8 cellular contexts compared by ENCODE assay signal in the genomic region with DNA sequence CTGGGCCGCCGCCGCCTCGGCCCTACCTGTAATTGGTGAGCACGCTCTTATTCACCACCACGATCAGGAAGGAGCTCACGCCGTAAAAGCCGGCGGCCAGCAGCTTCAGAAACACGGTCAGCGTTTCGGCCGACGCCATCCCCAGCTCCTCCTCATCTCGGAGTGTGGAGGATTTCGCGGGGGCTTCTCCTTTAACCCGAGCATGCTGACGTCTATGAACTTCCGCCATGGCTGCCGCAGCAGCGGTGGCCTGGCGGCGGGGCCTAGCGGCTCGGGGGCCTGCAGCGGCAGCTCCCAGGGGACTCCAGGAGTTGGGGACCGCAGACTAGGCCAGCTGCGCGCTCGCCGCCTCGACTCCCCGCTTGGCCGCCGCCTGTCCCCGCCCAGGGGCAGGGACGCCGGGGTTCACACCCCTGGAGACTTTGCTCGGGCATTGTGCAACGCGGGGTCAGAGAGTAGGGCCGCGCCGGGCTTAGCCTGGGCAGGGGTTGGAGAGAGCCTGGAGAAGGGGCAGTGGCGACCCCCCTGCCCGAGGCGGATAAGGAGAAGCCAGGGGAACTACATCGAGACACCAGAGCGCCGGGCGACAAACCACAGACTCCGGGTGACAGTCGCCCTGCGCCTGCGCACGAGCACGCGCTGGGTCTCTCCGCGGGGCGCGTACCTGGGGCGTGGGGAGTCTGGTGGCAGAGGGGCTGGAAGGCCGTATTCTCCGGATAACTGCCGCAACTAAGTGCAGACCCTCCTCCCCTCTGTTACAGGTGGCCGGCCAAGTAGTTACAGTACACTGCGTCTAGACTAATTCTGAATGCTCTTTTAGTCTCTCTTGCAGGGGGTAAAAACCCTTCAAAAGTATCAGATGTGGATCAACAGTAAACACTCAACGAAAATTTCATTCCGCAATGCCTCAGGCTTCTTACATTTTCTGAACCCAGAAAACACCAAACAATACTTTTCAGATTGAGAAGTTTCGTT. TPM values are rescaled to one million over a fixed set of nuclear protein-coding genes. Genes with fewer than 3 reads are reported as not detected.
DNase-seq lines count a peak whose midpoint lies in the region; ATAC-seq and FAIRE-seq lines count a peak whose summit lies in the region.

TSS of gene SLC35D1 (minus strand) at position 364 of the 975 bp plus-strand sequence. CDS start at position 229, 135 bp downstream.

- peak within 1 kb of the TSS; percentile 67 for H3K4me3 ChIP-seq in Jurkat, Clone E6-1 (ENCODE audit: low read length)

- H3K27ac Mint-ChIP-seq in naive thymus-derived CD8-positive, alpha-beta T cell, result peak within 1 kb of the TSS; percentile 88 to 98 (median 97)

- ATAC-seq in GM21717 (IDR thresholded peaks at IDR 0.05; ENCODE audit: unreplicated experiment), result peak; percentile 84
- peak; percentile 83 to 84 for ATAC-seq in naive thymus-derived CD8-positive, alpha-beta T cell

- FAIRE-seq in RCC 7860 (lab: Jason Lieb, UNC), result no peak

- peak within 1 kb of the TSS; percentile 81 to 97 (median 94) for H3K4me3 Mint-ChIP-seq in naive thymus-derived CD8-positive, alpha-beta T cell

- POLR2A ChIA-PET in naive thymus-derived CD8-positive, alpha-beta T cell (lab: Charles Lee), result interaction anchor here (0.5 to 2.1 kb wide), 29 partner anchors 9 to 1986 kb away, joined by 3 to 16 read pairs (median 3); partner anchors contain the start of genes DNAI4, MIER1 and SERBP1

- H3K36me3 Mint-ChIP-seq in naive thymus-derived CD8-positive, alpha-beta T cell, result peaks cover 8 to 22% (median 10%) of the 10 kb centered on the region in 3 donors

- peaks cover 14 to 31% (median 27%) of the 10 kb centered on the region in 4 donors for H3K4me1 Mint-ChIP-seq in naive thymus-derived CD8-positive, alpha-beta T cell

- no peaks in the 10 kb centered on the region for H3K9me3 Mint-ChIP-seq in naive thymus-derived CD8-positive, alpha-beta T cell

- DNase-seq in DMS79 treated with DMSO at 0.1 percent for 48 hours (lab: John Stamatoyannopoulos, UW) (peak; percentile 67), RCC 7860 (ENCODE audit: low spot score) (peak; percentile 33), activated T-helper 1 cell treated with Interleukin-2 at 50 U/mL for 16 hours (ENCODE audit: low read depth) (peak; percentile 65), fibroblast of gingiva (ENCODE audit: low read depth) (peak; percentile 52)
- DNase-seq in Jurkat, Clone E6-1 (ENCODE audit: low read depth, low spot score), result peak; percentile 77
- DNase-seq in naive thymus-derived CD8-positive, alpha-beta T cell, result peak; percentile 57 to 87 (median 77)
- DNase-seq in stimulated activated naive CD4-positive, alpha-beta T cell treated with Interleukin-2 at 50 U/mL for 16 hours (lab: John Stamatoyannopoulos, UW), result peak; percentile 68

- no peaks in the 10 kb centered on the region for H3K27me3 Mint-ChIP-seq in naive thymus-derived CD8-positive, alpha-beta T cell

RNA-seq across cellular contexts. Expression of gene SLC35D1, which starts in this region (rescaled TPM):
- 4.9 TPM for polyA plus RNA-seq in Jurkat, Clone E6-1 (2012; ENCODE audit: insufficient read depth, insufficient read length)
- 10 to 100 TPM; 22.2 to 22.8 TPM for total RNA-seq in naive thymus-derived CD8-positive, alpha-beta T cell
- polyA plus RNA-seq in naive thymus-derived CD8-positive, alpha-beta T cell, result 1 to 10 TPM; 4.6 to 6.2 (median 5.7) TPM

Comparison
In these comparisons a context has a peak if more than half of its experiments do, and no peak if none do; other contexts are left out.
1. Peak in every context shown above with its lines: DNase-seq, ATAC-seq and H3K4me3 ChIP-seq.